20 cellular contexts compared by ENCODE assay signal in the genomic region with DNA sequence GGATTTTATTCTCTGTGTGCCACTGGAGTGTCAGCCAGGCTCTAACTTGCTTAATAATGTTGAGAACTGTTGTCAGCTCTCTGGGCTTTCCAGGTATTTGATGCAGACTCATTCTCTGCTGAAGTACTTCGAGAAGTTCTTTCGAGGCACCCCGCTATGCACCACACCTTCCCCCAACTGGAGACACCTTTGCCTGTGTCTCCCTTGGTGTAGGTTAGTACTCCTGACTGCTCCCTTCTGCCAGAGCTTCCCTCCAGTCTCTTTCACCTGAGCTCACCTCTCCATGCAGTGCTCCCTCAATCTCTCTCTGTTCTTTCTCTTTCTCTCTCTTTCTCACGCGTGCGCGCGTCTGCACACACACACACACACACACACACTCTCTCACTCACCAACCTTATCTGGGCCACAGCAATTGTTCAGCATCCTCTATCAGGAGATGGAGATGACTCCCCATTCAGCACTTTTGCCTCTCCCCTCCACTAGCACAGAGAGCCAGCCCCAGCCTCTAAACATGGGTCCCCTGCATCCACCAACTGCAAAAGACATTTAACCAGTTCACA. TPM values are rescaled to one million over a fixed set of nuclear protein-coding genes. Genes with fewer than 3 reads are reported as not detected.
A peak's percentile ranks its signal among the peaks of the same experiment; 100 is the strongest.
DNase-seq lines count a peak whose midpoint lies in the region; ATAC-seq, FAIRE-seq and TF ChIP-seq lines count a peak whose summit lies in the region.
"Had no signal": no experiment of that assay in that cellular context is flagged by ENCODE, and none has a peak within 500 bp of the region (broad histone marks: within the 10 kb centered on the region; RNA-seq: fewer than 3 reads in every experiment).

No MANE protein-coding gene starts in this region.

- H3K4me1 ChIP-seq in H1 (replicated peaks in 1 of 4; ENCODE audit: control insufficient read depth in 3 of 4, insufficient read depth in 4 of 4, low read length in 3 of 4): peaks cover 0 to 11% (median 1%) of the 10 kb centered on the region in 4 experiments; a peak in 4 of 7 replicates
- peaks cover 5% of the 10 kb centered on the region for H3K4me1 ChIP-seq in lower lobe of right lung
- H3K4me1 ChIP-seq in upper lobe of right lung: no peaks in the 10 kb centered on the region

- no peak overlapping the region for H3K4me3 ChIP-seq in H1 (ENCODE audit: extremely low read depth in 1 of 4, insufficient read depth in 2 of 4, low read depth in 3 of 4, low read length in 4 of 4)
- no peak overlapping the region for H3K4me3 ChIP-seq in lower lobe of right lung
- no peak overlapping the region for H3K4me3 ChIP-seq in upper lobe of right lung
- no peak overlapping the region for H3K4me3 ChIP-seq in lower leg skin (ENCODE audit: low read depth, poor library complexity, severe bottlenecking)
- H3K4me3 ChIP-seq: GM23248 had no signal

- no peak overlapping the region for H2BK15ac ChIP-seq in H1 (ENCODE audit: low read length)

- no peak for DNase-seq in H1 (ENCODE audit: low read depth in 1 of 2, low spot score in 2 of 2)
- no peak for DNase-seq in lower lobe of right lung
- no peak for DNase-seq in upper lobe of right lung
- DNase-seq in GOT3 (lab: John Stamatoyannopoulos, UW): no peak
- no peak for DNase-seq in SK-N-DZ (ENCODE audit: low spot score)
- no peak for DNase-seq in lower leg skin (ENCODE audit: low spot score in 2 of 2)
- DNase-seq: C1 segment of cervical spinal cord; Calu3; CD4-positive, alpha-beta memory T cell; COR-L47; DMS53; DMS79 treated with DMSO at 0.1 percent for 48 hours; GF-D8; GM23248; H7; HCEC 1CT had no signal

- TF ChIP-seq CTCF in VCaP (conservative IDR thresholded peaks at IDR 0.05): no peak
- no peak for TF ChIP-seq CTCF in H1 (IDR thresholded peaks at IDR 0.05; ENCODE audit: control extremely low read depth in 1 of 3, insufficient read depth in 1 of 3, low read depth in 1 of 3, low read length in 3 of 3)
- no peak for TF ChIP-seq CTCF in lower lobe of right lung (IDR thresholded peaks at IDR 0.05)
- no peak for TF ChIP-seq CTCF in upper lobe of right lung (IDR thresholded peaks at IDR 0.05)
- no peak for TF ChIP-seq CTCF in lower leg skin (IDR thresholded peaks at IDR 0.05)

- no peak overlapping the region for H3K14ac ChIP-seq in H1 (ENCODE audit: insufficient read length)

- H3K36me3 ChIP-seq in H1 (ENCODE audit: control insufficient read depth in 2 of 4, insufficient read depth in 4 of 4, low read length in 3 of 4): no peaks in the 10 kb centered on the region
- no peaks in the 10 kb centered on the region for H3K36me3 ChIP-seq in lower lobe of right lung
- H3K36me3 ChIP-seq in upper lobe of right lung: no peaks in the 10 kb centered on the region

- no peaks in the 10 kb centered on the region for H3K79me1 ChIP-seq in H1 (ENCODE audit: low read depth, low read length)

- no peak overlapping the region for H3K9ac ChIP-seq in H1 (replicated peaks in 1 of 4; ENCODE audit: extremely low read depth in 1 of 4, low read depth in 3 of 4, low read length in 3 of 4)
- H3K9ac ChIP-seq: GM23248 had no signal

- H4K8ac ChIP-seq in H1 (ENCODE audit: extremely low read depth, insufficient read depth, low read length): no peak overlapping the region

- H3K27ac ChIP-seq in VCaP (peak overlapping the region; percentile 51), H1 (ENCODE audit: low read depth, low read length) (no peak overlapping the region), lower lobe of right lung (no peak overlapping the region), upper lobe of right lung (no peak overlapping the region)
- H3K27ac ChIP-seq: GM23248 had no signal

- CTCF ChIA-PET in H1 (lab: Charles Lee; ENCODE audit: partially characterized antibody): interaction anchor here (0.9 to 1.8 kb wide), 5 partner anchors 15 to 297 kb away, joined by 3 to 4 read pairs (median 3); no protein-coding TSS in a partner anchor

- H4K91ac ChIP-seq in H1 (replicated peaks; ENCODE audit: insufficient read length, low read length): no peak overlapping the region

- no peak overlapping the region for H3K4ac ChIP-seq in H1 (replicated peaks; ENCODE audit: insufficient read length, low read depth, low read length)

- H2AK5ac ChIP-seq in H1 (ENCODE audit: low read depth, low read length): no peak overlapping the region

- no peak overlapping the region for H2BK12ac ChIP-seq in H1 (ENCODE audit: low read depth, low read length)

- H3K23me2 ChIP-seq in H1 (ENCODE audit: low read depth, low read length): no peaks in the 10 kb centered on the region; the same call in none of the 2 replicates

- H4K20me1 ChIP-seq in H1 (replicated peaks in 1 of 2; ENCODE audit: control insufficient read depth in 1 of 2, insufficient read depth in 2 of 2, low read length in 2 of 2): no peaks in the 10 kb centered on the region

- TF ChIP-seq RAD21 in H1 (IDR thresholded peaks at IDR 0.05 in 1 of 2, conservative IDR thresholded peaks at IDR 0.05 in 1 of 2; ENCODE audit: low read depth in 2 of 2, low read length in 2 of 2): no peak

- H3K9me3 ChIP-seq in H1 (ENCODE audit: insufficient read depth in 2 of 2, low read depth in 1 of 2, low read length in 1 of 2) (no peaks in the 10 kb centered on the region), lower lobe of right lung (no peaks in the 10 kb centered on the region), upper lobe of right lung (no peaks in the 10 kb centered on the region)

- peak overlapping the region; percentile 1 for H3K56ac ChIP-seq in H1 (replicated peaks; ENCODE audit: insufficient read length, low read depth, low read length)

- no peak overlapping the region for H2BK20ac ChIP-seq in H1 (ENCODE audit: low read length)

- H3K79me2 ChIP-seq in H1 (ENCODE audit: control insufficient read depth in 1 of 2, insufficient read depth in 2 of 2, low read length in 2 of 2): no peaks in the 10 kb centered on the region

- FAIRE-seq in H1 (lab: Jason Lieb, UNC): no peak
- FAIRE-seq: GM12891, GM18507 had no signal

- 85% methylated on average over 8 of the region's 8 CpGs; no CpG with 5 or more reads in 1 of the 2 experiments for WGBS in H1 (ENCODE audit: extremely low coverage in 1 of 2, insufficient coverage in 1 of 2, insufficient read length in 1 of 2, insufficient replicate concordance in 2 of 2, low coverage in 1 of 2, low lambda C conversion rate in 2 of 2, missing lambda C conversion rate in 1 of 2), 2 experiments
- 89 to 94% methylated on average over 8 of the region's 8 CpGs for WGBS in lower leg skin, 2 donors

- POLR2A ChIA-PET in H1 (lab: Charles Lee; ENCODE audit: partially characterized antibody): interaction anchor here (1.2 kb wide), 1 partner anchor 15 kb away, joined by 3 read pairs; no protein-coding TSS in a partner anchor

- H3K27me3 ChIP-seq in H1 (replicated peaks in 1 of 4; ENCODE audit: control insufficient read depth in 3 of 4, extremely low read depth in 1 of 4, insufficient read depth in 3 of 4, low read length in 3 of 4) (no peaks in the 10 kb centered on the region), lower lobe of right lung (ENCODE audit: low read depth) (peaks cover 3% of the 10 kb centered on the region), upper lobe of right lung (peaks cover 2% of the 10 kb centered on the region)

- TF ChIP-seq POLR2A in H1 (IDR thresholded peaks at IDR 0.05; ENCODE audit: control extremely low read depth in 1 of 2, low read depth in 2 of 2, low read length in 2 of 2) (no peak), lower leg skin (IDR thresholded peaks at IDR 0.05) (no peak)

- no peak overlapping the region for H2BK120ac ChIP-seq in H1 (replicated peaks; ENCODE audit: low read depth, low read length)

- TF ChIP-seq EP300 in H1 (IDR thresholded peaks at IDR 0.05; ENCODE audit: borderline replicate concordance in 1 of 2, low read depth in 2 of 2, low read length in 2 of 2): no peak

- H3K4me2 ChIP-seq in H1 (ENCODE audit: insufficient read depth in 1 of 2, low read depth in 2 of 2, low read length in 2 of 2): peak overlapping the region in 1 of 2 experiments; percentile 20; a peak in 2 of 4 replicates

- intact Hi-C loops in lower lobe of right lung (cut with DNase I): no loop called here
- intact Hi-C loops in upper lobe of right lung (cut with DNase I): no loop called here
- intact Hi-C loops in lower leg skin (cut with DNase I; ENCODE audit: low total_unique reads): no loop called here

- ATAC-seq in lower lobe of right lung: peak; percentile 41 to 45
- ATAC-seq in upper lobe of right lung: peak; percentile 20
- ATAC-seq in esophagus mucosa: no peak

- peak overlapping the region; percentile 24 for H2AFZ ChIP-seq in H1 (ENCODE audit: low read length)
- H2AFZ ChIP-seq: GM23248 had no signal

- H3K23ac ChIP-seq in H1 (ENCODE audit: insufficient read length): no peak overlapping the region

- H2BK5ac ChIP-seq in H1 (ENCODE audit: low read depth, low read length): no peak overlapping the region

- H3K18ac ChIP-seq in H1 (ENCODE audit: extremely low read depth, low read length): no peak overlapping the region

- H4K5ac ChIP-seq in H1 (ENCODE audit: insufficient read length, low read depth, low read length): no peak overlapping the region

TF ChIP-seq in H1, 55 proteins besides CTCF, POLR2A, EP300 and RAD21 (continues in another document):
- TF ChIP-seq SP4 (IDR thresholded peaks at IDR 0.05; ENCODE audit: low read length): no peak
- TF ChIP-seq, protein P1, sequence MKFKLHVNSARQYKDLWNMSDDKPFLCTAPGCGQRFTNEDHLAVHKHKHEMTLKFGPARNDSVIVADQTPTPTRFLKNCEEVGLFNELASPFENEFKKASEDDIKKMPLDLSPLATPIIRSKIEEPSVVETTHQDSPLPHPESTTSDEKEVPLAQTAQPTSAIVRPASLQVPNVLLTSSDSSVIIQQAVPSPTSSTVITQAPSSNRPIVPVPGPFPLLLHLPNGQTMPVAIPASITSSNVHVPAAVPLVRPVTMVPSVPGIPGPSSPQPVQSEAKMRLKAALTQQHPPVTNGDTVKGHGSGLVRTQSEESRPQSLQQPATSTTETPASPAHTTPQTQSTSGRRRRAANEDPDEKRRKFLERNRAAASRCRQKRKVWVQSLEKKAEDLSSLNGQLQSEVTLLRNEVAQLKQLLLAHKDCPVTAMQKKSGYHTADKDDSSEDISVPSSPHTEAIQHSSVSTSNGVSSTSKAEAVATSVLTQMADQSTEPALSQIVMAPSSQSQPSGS (IDR thresholded peaks at IDR 0.05; ENCODE audit: low read length): no peak

RNA-seq across cellular contexts. Expression of a gene that starts 14.0 kb away (rescaled TPM):
- 124 and 133 TPM in 2 replicates for total RNA-seq in H1 (2021; fragmentation: NEBNext Ultra II Directional; extraction: Animal tissue kit (Norgen Biotek cat#: 25700))
- polyA plus RNA-seq in H1 (2011; rRNA removed): 201 and 257 TPM in 2 replicates
- 134 TPM for polyA plus RNA-seq in H1 (2011; cell fraction: cytosol; rRNA removed)
- 177 TPM for polyA plus RNA-seq in H1 (2011; cell fraction: nucleus; rRNA removed)
- 118 to 165 TPM (median 159 TPM) in 4 replicates for polyA plus RNA-seq in H1 (2012, experiment 1 of 2)
- polyA plus RNA-seq in H1 (2012, experiment 2 of 2): 285 TPM
- 439 TPM for polyA plus RNA-seq in H1 (2013, experiment 1 of 2)
- 378 TPM for polyA plus RNA-seq in H1 (2013, experiment 2 of 2)
- 48.7 and 52.1 TPM in 2 replicates for polyA minus RNA-seq in H1 (2011; rRNA and poly(A)+ RNA removed)
- polyA minus RNA-seq in H1 (2011; cell fraction: cytosol; rRNA and poly(A)+ RNA removed): 41.5 TPM
- 54.9 TPM for polyA minus RNA-seq in H1 (2011; cell fraction: nucleus; rRNA and poly(A)+ RNA removed)
- total RNA-seq in lower lobe of right lung (216 TPM), upper lobe of right lung (181 TPM), esophagus mucosa (58.9 TPM), lower leg skin (100 to 1,000 TPM in 2 of 4 donors, 10 to 100 TPM in 2; 65.8 to 154 (median 97.6) TPM)
- polyA plus RNA-seq in SK-N-DZ (2014; cell fraction: cytosol; rRNA removed): 207 and 231 TPM in 2 replicates
- polyA plus RNA-seq in SK-N-DZ (2014; cell fraction: nucleus; rRNA removed): 200 and 263 TPM in 2 replicates
